10 cellular contexts compared by ENCODE assay signal in the genomic region with DNA sequence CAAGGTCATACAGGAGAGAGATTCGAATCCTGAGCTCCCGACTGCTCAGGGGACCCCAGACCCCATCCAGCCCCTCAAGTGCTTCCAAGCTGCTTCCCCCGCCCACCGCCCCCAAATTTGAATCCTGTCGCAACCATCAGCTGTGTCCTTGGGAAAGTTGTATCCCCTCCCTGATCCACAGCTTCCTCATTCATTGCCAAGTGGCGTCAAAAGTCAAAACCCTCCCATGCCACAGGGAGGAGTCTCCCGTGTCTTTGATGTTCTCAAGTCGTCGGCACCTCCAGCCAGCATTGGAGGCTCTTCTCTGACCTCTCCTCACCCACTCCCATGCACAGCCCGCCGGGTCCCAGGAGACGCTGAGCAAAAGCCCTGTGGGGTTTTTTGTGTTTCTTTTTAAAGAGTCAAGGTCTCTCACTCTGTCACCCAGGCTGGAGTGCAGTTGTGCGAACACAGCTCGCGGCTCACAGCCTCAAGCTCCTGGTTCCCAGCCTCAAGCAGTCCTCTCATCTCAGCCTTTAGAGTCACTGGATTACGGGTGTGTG. TPM values are rescaled to one million over a fixed set of nuclear protein-coding genes. Genes with fewer than 3 reads are reported as not detected.
A peak's percentile ranks its signal among the peaks of the same experiment; 100 is the strongest.
DNase-seq lines count a peak whose midpoint lies in the region; ATAC-seq and TF ChIP-seq lines count a peak whose summit lies in the region.
"Had no signal": no experiment of that assay in that cellular context is flagged by ENCODE, and none has a peak within 500 bp of the region (broad histone marks: within the 10 kb centered on the region; RNA-seq: fewer than 3 reads in every experiment).

No MANE protein-coding gene starts in this region.

- H3K4me3 ChIP-seq in esophagus muscularis mucosa = no peak overlapping the region
- H3K4me3 ChIP-seq in GM23248 = no peak overlapping the region

- H3K36me3 ChIP-seq in esophagus muscularis mucosa = peaks cover 27 to 43% (median 40%) of the 10 kb centered on the region in 4 donors
- peaks cover 5% of the 10 kb centered on the region; the same call in 1 of the 2 replicates for H3K36me3 ChIP-seq in GM23248 (ENCODE audit: low read depth)

- H2AFZ ChIP-seq in GM23248 = no peak overlapping the region

- no peak overlapping the region for H3K4me2 ChIP-seq in GM23248 (ENCODE audit: unreplicated experiment)

- H3K27me3 ChIP-seq in esophagus muscularis mucosa = no peaks in the 10 kb centered on the region
- no peaks in the 10 kb centered on the region for H3K27me3 ChIP-seq in GM23248 (replicated peaks; ENCODE audit: insufficient read depth)

- H3K4me1 ChIP-seq in esophagus muscularis mucosa (peaks cover 15 to 34% (median 26%) of the 10 kb centered on the region in 4 donors), GM23248 (ENCODE audit: insufficient read depth) (no peaks in the 10 kb centered on the region)

- H3K9me3 ChIP-seq in esophagus muscularis mucosa (no peaks in the 10 kb centered on the region), GM23248 (ENCODE audit: low read depth) (no peaks in the 10 kb centered on the region)

- no peaks in the 10 kb centered on the region for H4K20me1 ChIP-seq in GM23248 (ENCODE audit: insufficient read depth)

- no peak overlapping the region for H3K9ac ChIP-seq in GM23248

- TF ChIP-seq CTCF in GM10266 (IDR thresholded peaks at IDR 0.05; ENCODE audit: control insufficient read depth, insufficient read depth, low read depth, missing control alignments) (no peak), esophagus muscularis mucosa (IDR thresholded peaks at IDR 0.05) (no peak)

- in situ Hi-C loops in GM23248 (cut with MboI) = no loop called here

- intact Hi-C loops in esophagus muscularis mucosa (cut with DNase I) = no loop called here

- no peak for ATAC-seq in GM18909 (IDR thresholded peaks at IDR 0.05; ENCODE audit: poor library complexity, unreplicated experiment)
- ATAC-seq: WTC11 had no signal

- H3K9me2 ChIP-seq in GM23248 (ENCODE audit: insufficient read depth) = no peaks in the 10 kb centered on the region

- DNase-seq in GM10266 (ENCODE audit: extremely low spot score) = peak; percentile 89
- peak; percentile 29 for DNase-seq in HuH-7.5 (ENCODE audit: low spot score)
- no peak for DNase-seq in esophagus muscularis mucosa (ENCODE audit: extremely low spot score)
- DNase-seq in pons (ENCODE audit: low spot score) = peak; percentile 71
- DNase-seq in GM19238 (ENCODE audit: insufficient read length, low spot score) = no peak
- DNase-seq in GM23248 = no peak
- DNase-seq in HPDE6-E6E7 (ENCODE audit: extremely low spot score) = no peak
- DNase-seq: effector CD4-positive, alpha-beta T cell had no signal

- WGBS in esophagus muscularis mucosa = 54% methylated on average over 14 of the region's 16 CpGs
- WGBS in GM23248 (ENCODE audit: low coverage in 1 of 2, low lambda C conversion rate in 2 of 2, missing lambda C conversion rate in 2 of 2), 2 experiments = 57 to 61% methylated on average over 13 to 16 of the region's 16 CpGs

- H3K79me2 ChIP-seq in GM23248 (ENCODE audit: insufficient read depth) = no peaks in the 10 kb centered on the region

- TF ChIP-seq EP300 in esophagus muscularis mucosa (IDR thresholded peaks at IDR 0.05) = no peak

- H3F3A ChIP-seq in GM23248 (ENCODE audit: insufficient read depth) = no peaks in the 10 kb centered on the region; the same call in 1 of the 2 replicates

- TF ChIP-seq POLR2A in esophagus muscularis mucosa (IDR thresholded peaks at IDR 0.05; ENCODE audit: low read depth) = no peak

- H3K27ac ChIP-seq in esophagus muscularis mucosa (replicated peaks in 1 of 4) = peak overlapping the region; percentile 38 to 72 (median 58)
- no peak overlapping the region for H3K27ac ChIP-seq in GM23248

RNA-seq across cellular contexts. Expression of gene IFI30, which starts 2.8 kb away (rescaled TPM):
- 10 to 100 TPM; 22.4 to 92.8 (median 42.9) TPM for total RNA-seq in esophagus muscularis mucosa
- 0.86 and 15.9 TPM in 2 replicates for total RNA-seq in GM23248 (2014; rRNA removed; shearing (Covaris generic))
- 10.3 and 14.3 TPM in 2 replicates for polyA plus RNA-seq in GM23248 (2016; fragmentation: Nextera tagmentation; extraction: Ambion mirVana)

RNA-seq across cellular contexts. Expression of gene PIK3R2, which starts 17.8 kb away (rescaled TPM):
- total RNA-seq in esophagus muscularis mucosa = 10 to 100 TPM in 3 of 4 donors, 1 to 10 TPM in 1; 4.2 to 32.2 (median 19.4) TPM
- 29.2 and 48.9 TPM in 2 replicates for total RNA-seq in GM23248 (2014; rRNA removed; shearing (Covaris generic))
- 1.5 and 1.6 TPM in 2 replicates for polyA plus RNA-seq in GM23248 (2016; fragmentation: Nextera tagmentation; extraction: Ambion mirVana)

RNA-seq across cellular contexts. Expression of gene MPV17L2, which starts 22.2 kb away (rescaled TPM):
- total RNA-seq in esophagus muscularis mucosa = 10 to 100 TPM; 14.5 to 67.6 (median 21.2) TPM
- 43.2 and 69.4 TPM in 2 replicates for total RNA-seq in GM23248 (2014; rRNA removed; shearing (Covaris generic))
- polyA plus RNA-seq in GM23248 (2016; fragmentation: Nextera tagmentation; extraction: Ambion mirVana) = 21.0 and 22.4 TPM in 2 replicates

RNA-seq across cellular contexts. Expression of gene RAB3A, which starts 33.1 kb away (rescaled TPM):
- 1 to 10 TPM; 1.7 to 2.5 (median 1.9) TPM for total RNA-seq in esophagus muscularis mucosa
- total RNA-seq in GM23248 (2014; rRNA removed; shearing (Covaris generic)) = 1.4 and 1.8 TPM in 2 replicates
- polyA plus RNA-seq in GM23248 (2016; fragmentation: Nextera tagmentation; extraction: Ambion mirVana) = 1.9 and 2.0 TPM in 2 replicates

RNA-seq across cellular contexts. Expression of gene PDE4C, which starts 55.5 kb away (rescaled TPM):
- total RNA-seq in esophagus muscularis mucosa = 1 to 10 TPM in 1 of 4 donors, under 1 TPM in 3; 0.17 to 1.2 (median 0.54) TPM
- total RNA-seq in GM23248 (2014; rRNA removed; shearing (Covaris generic)) = under 0.01 and 0.22 TPM in 2 replicates
- polyA plus RNA-seq in GM23248 (2016; fragmentation: Nextera tagmentation; extraction: Ambion mirVana) = 0.40 and 1.0 TPM in 2 replicates

Comparison
In these comparisons a context has a peak if more than half of its experiments do, and no peak if none do; other contexts are left out.
1. DNase-seq: peak in GM10266 (single experiment), HuH-7.5 (single experiment) and pons (single experiment); none in esophagus muscularis mucosa (single experiment), GM19238 (single experiment), GM23248 (single experiment) and HPDE6-E6E7 (single experiment).